1 cellular context compared by ENCODE assay signal in genomic region chr20:63101781-63102719, GRCh38.
TF ChIP-seq lines count a peak whose summit lies in the region.

No MANE protein-coding gene starts in this region.

TF ChIP-seq in HepG2, 621 proteins besides CTCF, POLR2A, EP300 and RAD21 (continued from another document and continues in another):
- TF ChIP-seq ZGPAT (CRISPR knock-in tag; IDR thresholded peaks at IDR 0.05) (peak; percentile 32; the same call in 1 of the 2 replicates), MIER2 (CRISPR knock-in tag; IDR thresholded peaks at IDR 0.05) (peak; percentile 19; the same call in 1 of the 2 replicates), SIN3A (IDR thresholded peaks at IDR 0.05; ENCODE audit: borderline replicate concordance, low read depth, low read length) (no peak), TAF15 (IDR thresholded peaks at IDR 0.05; ENCODE audit: low read depth, low read length, poor library complexity, severe bottlenecking) (peak; percentile 10), ZNF558 (CRISPR knock-in tag; IDR thresholded peaks at IDR 0.05; ENCODE audit: borderline replicate concordance) (no peak), ZFY (CRISPR knock-in tag; IDR thresholded peaks at IDR 0.05) (peak; percentile 63), PCBP2 (optimal IDR thresholded peaks at IDR 0.05; ENCODE audit: low read depth, low read length, poor library complexity, severe bottlenecking) (peak; percentile 5), KDM4B (CRISPR knock-in tag; IDR thresholded peaks at IDR 0.05) (no peak), ZNF253 (CRISPR knock-in tag; IDR thresholded peaks at IDR 0.05; ENCODE audit: borderline replicate concordance) (peak; percentile 79; the same call in 1 of the 2 replicates), ZNF672 (CRISPR knock-in tag; IDR thresholded peaks at IDR 0.05) (no peak), AFF4 (CRISPR knock-in tag; IDR thresholded peaks at IDR 0.05) (no peak), HDAC1 (CRISPR knock-in tag; IDR thresholded peaks at IDR 0.05) (0 out of 2 replicates have a peak, but pooled peaks have one; percentile 20), SMAD3 (CRISPR knock-in tag; IDR thresholded peaks at IDR 0.05) (no peak), IKZF1 (IDR thresholded peaks at IDR 0.05) (no peak), KDM2A (CRISPR knock-in tag; IDR thresholded peaks at IDR 0.05; ENCODE audit: borderline replicate concordance, low read depth) (peak; percentile 43; the same call in 1 of the 2 replicates), POLR2AphosphoS2 (IDR thresholded peaks at IDR 0.05; ENCODE audit: low read depth, low read length) (no peak), ZKSCAN8 (CRISPR knock-in tag; IDR thresholded peaks at IDR 0.05; ENCODE audit: borderline replicate concordance) (no peak), MYPOP (CRISPR knock-in tag; IDR thresholded peaks at IDR 0.05) (peak; percentile 39; the same call in 1 of the 2 replicates), ATF2 (CRISPR knock-in tag; IDR thresholded peaks at IDR 0.05) (no peak), ZSCAN20 (CRISPR knock-in tag; IDR thresholded peaks at IDR 0.05; ENCODE audit: borderline replicate concordance) (0 out of 2 replicates have a peak, but pooled peaks have one; percentile 53), ZBTB4 (CRISPR knock-in tag; IDR thresholded peaks at IDR 0.05; ENCODE audit: borderline replicate concordance) (no peak), MYC (CRISPR knock-in tag; IDR thresholded peaks at IDR 0.05; ENCODE audit: borderline replicate concordance) (peak; percentile 47), ZNF12 (CRISPR knock-in tag; IDR thresholded peaks at IDR 0.05) (no peak), NFKB2 (CRISPR knock-in tag; IDR thresholded peaks at IDR 0.05; ENCODE audit: borderline replicate concordance) (no peak), ZNF10 (CRISPR knock-in tag; IDR thresholded peaks at IDR 0.05; ENCODE audit: borderline replicate concordance, low read depth) (no peak), ZNF687 (CRISPR knock-in tag; IDR thresholded peaks at IDR 0.05) (peak; percentile 67), CHD2 (IDR thresholded peaks at IDR 0.05; ENCODE audit: low read depth, low read length) (0 out of 2 replicates have a peak, but pooled peaks have one; percentile 46), HNRNPH1 (optimal IDR thresholded peaks at IDR 0.05; ENCODE audit: low read depth, low read length) (no peak), MZF1 (CRISPR knock-in tag; IDR thresholded peaks at IDR 0.05; ENCODE audit: borderline replicate concordance) (no peak), ZBTB7B (CRISPR knock-in tag; IDR thresholded peaks at IDR 0.05) (no peak), ZBTB10 (CRISPR knock-in tag; IDR thresholded peaks at IDR 0.05; ENCODE audit: borderline replicate concordance) (no peak), KLF15 (CRISPR knock-in tag; IDR thresholded peaks at IDR 0.05; ENCODE audit: borderline replicate concordance) (no peak), KDM5B (CRISPR knock-in tag; IDR thresholded peaks at IDR 0.05; ENCODE audit: borderline replicate concordance) (peak; percentile 51; the same call in 1 of the 2 replicates), ZNF784 (CRISPR knock-in tag; IDR thresholded peaks at IDR 0.05; ENCODE audit: borderline replicate concordance) (no peak), SP5 (CRISPR knock-in tag; IDR thresholded peaks at IDR 0.05; ENCODE audit: borderline replicate concordance, low read depth) (no peak), SIX1 (CRISPR knock-in tag; IDR thresholded peaks at IDR 0.05; ENCODE audit: borderline replicate concordance) (no peak), E2F1 (CRISPR knock-in tag; IDR thresholded peaks at IDR 0.05) (0 out of 2 replicates have a peak, but pooled peaks have one; percentile 31), ZFP62 (CRISPR knock-in tag; IDR thresholded peaks at IDR 0.05) (no peak), BORCS8-MEF2B (CRISPR knock-in tag; IDR thresholded peaks at IDR 0.05) (0 out of 2 replicates have a peak, but pooled peaks have one; percentile 33), ZNF766 (CRISPR knock-in tag; IDR thresholded peaks at IDR 0.05; ENCODE audit: borderline replicate concordance) (no peak; the same call in 1 of the 2 replicates)
